9 cellular contexts compared by ENCODE assay signal in the genomic region with DNA sequence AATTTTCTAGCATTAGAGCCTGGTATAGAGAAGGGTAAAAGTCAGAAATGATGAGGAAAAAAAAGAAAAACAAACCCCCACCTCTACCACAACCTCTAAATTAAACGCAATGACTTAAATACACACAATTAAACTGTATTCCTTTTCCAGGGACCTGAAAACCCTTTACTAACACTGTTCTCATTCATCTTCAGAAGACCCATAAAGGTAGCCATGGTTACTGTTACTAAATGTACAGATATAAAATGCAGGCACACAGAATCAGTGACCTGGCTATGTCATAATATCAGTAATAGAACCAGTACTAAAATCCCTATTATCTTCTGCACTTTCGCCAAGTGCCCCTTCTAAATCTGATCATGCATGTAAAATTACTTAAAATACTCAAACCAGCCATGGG. TPM values are rescaled to one million over a fixed set of nuclear protein-coding genes. Genes with fewer than 3 reads are reported as not detected.
DNase-seq lines count a peak whose midpoint lies in the region; ATAC-seq and TF ChIP-seq lines count a peak whose summit lies in the region.
"Had no signal": no experiment of that assay in that cellular context is flagged by ENCODE, and none has a peak within 500 bp of the region (broad histone marks: within the 10 kb centered on the region; RNA-seq: fewer than 3 reads in every experiment).

No MANE protein-coding gene starts in this region.

- H3K27me3 ChIP-seq in BLaER1, result no peaks in the 10 kb centered on the region
- no peaks in the 10 kb centered on the region for H3K27me3 ChIP-seq in KMS-11 (ENCODE audit: insufficient read depth, low read depth)
- H3K27me3 ChIP-seq in parathyroid adenoma (ENCODE audit: control insufficient read depth, insufficient read depth, low read length), result no peaks in the 10 kb centered on the region

- H4K20me1 ChIP-seq in BLaER1, result peaks cover 79% of the 10 kb centered on the region
- no peaks in the 10 kb centered on the region for H4K20me1 ChIP-seq in KMS-11 (ENCODE audit: insufficient read depth)

- H3K79me2 ChIP-seq in KMS-11 (ENCODE audit: insufficient read depth, low read depth) (peaks cover 44% of the 10 kb centered on the region), parathyroid adenoma (peaks cover 39% of the 10 kb centered on the region)

- TF ChIP-seq CTCF in KMS-11 (conservative IDR thresholded peaks at IDR 0.05; ENCODE audit: low read depth, low read length), result no peak
- TF ChIP-seq CTCF in epithelial cell of proximal tubule (conservative IDR thresholded peaks at IDR 0.05; ENCODE audit: low read depth, low read length), result no peak
- TF ChIP-seq CTCF in parathyroid adenoma (IDR thresholded peaks at IDR 0.05), result no peak
- no peak for TF ChIP-seq CTCF in omental fat pad (IDR thresholded peaks at IDR 0.05)

- H3K4me1 ChIP-seq in BLaER1, result peaks cover 36% of the 10 kb centered on the region
- peaks cover 17% of the 10 kb centered on the region for H3K4me1 ChIP-seq in KMS-11 (ENCODE audit: low read depth, poor library complexity, severe bottlenecking)
- H3K4me1 ChIP-seq in parathyroid adenoma, result peaks cover 4% of the 10 kb centered on the region

- H3K4me2 ChIP-seq in BLaER1, result peak overlapping the region; percentile 93
- peak overlapping the region; percentile 87 for H3K4me2 ChIP-seq in KMS-11
- H3K4me2 ChIP-seq in parathyroid adenoma (ENCODE audit: low read length), result peak overlapping the region; percentile 95

- no peak for ATAC-seq in omental fat pad (ENCODE audit: low FRiP score)

- H3K4me3 ChIP-seq in BLaER1 (peak overlapping the region; percentile 80), KMS-11 (IDR thresholded peaks at IDR 0.05; ENCODE audit: insufficient read depth, low read depth, low read length) (no peak overlapping the region), epithelial cell of proximal tubule (ENCODE audit: low read depth, low read length) (peak overlapping the region; percentile 74), parathyroid adenoma (ENCODE audit: low read depth, low read length) (peak overlapping the region; percentile 98)

- H3K9me3 ChIP-seq in BLaER1, result no peaks in the 10 kb centered on the region
- no peaks in the 10 kb centered on the region for H3K9me3 ChIP-seq in parathyroid adenoma (ENCODE audit: control insufficient read depth, low read length)

- DNase-seq in epithelial cell of proximal tubule (ENCODE audit: low read depth) (no peak), iPS-NIHi7 (ENCODE audit: extremely low spot score) (no peak), omental fat pad (ENCODE audit: low spot score) (no peak)
- DNase-seq in activated naive CD4-positive, alpha-beta T cell (lab: John Stamatoyannopoulos, UW), result no peak
- no peak for DNase-seq in stimulated activated CD4-positive, alpha-beta T cell treated with anti-CD3 and anti-CD28 coated beads, Interleukin-4, amount 100 ng/mL, for 24 hours
- DNase-seq: NCI-H446 treated with DMSO at 0.1 percent for 48 hours had no signal

- H3K27ac ChIP-seq in BLaER1, result no peak overlapping the region
- no peak overlapping the region for H3K27ac ChIP-seq in KMS-11
- no peak overlapping the region for H3K27ac ChIP-seq in parathyroid adenoma

- peak overlapping the region; percentile 94 for H3K9ac ChIP-seq in BLaER1
- peak overlapping the region; percentile 86; the same call in 1 of the 2 replicates for H3K9ac ChIP-seq in KMS-11
- H3K9ac ChIP-seq in parathyroid adenoma, result no peak overlapping the region

- H2AFZ ChIP-seq in KMS-11 (ENCODE audit: low read depth), result no peak overlapping the region
- H2AFZ ChIP-seq in parathyroid adenoma, result no peak overlapping the region

- H3K36me3 ChIP-seq in BLaER1 (peaks cover 61% of the 10 kb centered on the region), KMS-11 (ENCODE audit: insufficient read depth) (no peaks in the 10 kb centered on the region), parathyroid adenoma (ENCODE audit: control insufficient read depth, insufficient read depth, low read length) (no peaks in the 10 kb centered on the region)

RNA-seq across cellular contexts. Expression of gene ACIN1, which starts 1.4 kb away (rescaled TPM):
- 84.1 and 85.2 TPM in 2 replicates for total RNA-seq in epithelial cell of proximal tubule
- total RNA-seq in omental fat pad, result 100 to 1,000 TPM in 3 of 4 donors, 10 to 100 TPM in 1; 85.6 to 143 (median 120) TPM

RNA-seq across cellular contexts. Expression of gene C14orf119, which starts 1.8 kb away (rescaled TPM):
- 27.3 and 53.8 TPM in 2 replicates for total RNA-seq in epithelial cell of proximal tubule
- total RNA-seq in omental fat pad, result 10 to 100 TPM; 39.2 to 46.7 (median 43.6) TPM

RNA-seq across cellular contexts. Expression of gene CIROP, which starts 11.3 kb away (rescaled TPM):
- total RNA-seq in epithelial cell of proximal tubule (not detected in 2 replicates), omental fat pad (under 1 TPM in 1 of 4 donors, not detected in 3; 0.25 TPM)

RNA-seq across cellular contexts. Expression of gene CEBPE, which starts 25.5 kb away (rescaled TPM):
- total RNA-seq in epithelial cell of proximal tubule (not detected in 2 replicates), omental fat pad (1 to 10 TPM in 1 of 4 donors, under 1 TPM in 2, not detected in 1; 0.36 to 2.7 (median 0.37) TPM)

RNA-seq across cellular contexts. Expression of gene CDH24, which starts 36.2 kb away (rescaled TPM):
- total RNA-seq in epithelial cell of proximal tubule, result 11.1 and 17.7 TPM in 2 replicates
- total RNA-seq in omental fat pad, result 1 to 10 TPM; 1.6 to 4.9 (median 1.8) TPM
